ENCODE assay signal across 8 cellular contexts in the genomic region with DNA sequence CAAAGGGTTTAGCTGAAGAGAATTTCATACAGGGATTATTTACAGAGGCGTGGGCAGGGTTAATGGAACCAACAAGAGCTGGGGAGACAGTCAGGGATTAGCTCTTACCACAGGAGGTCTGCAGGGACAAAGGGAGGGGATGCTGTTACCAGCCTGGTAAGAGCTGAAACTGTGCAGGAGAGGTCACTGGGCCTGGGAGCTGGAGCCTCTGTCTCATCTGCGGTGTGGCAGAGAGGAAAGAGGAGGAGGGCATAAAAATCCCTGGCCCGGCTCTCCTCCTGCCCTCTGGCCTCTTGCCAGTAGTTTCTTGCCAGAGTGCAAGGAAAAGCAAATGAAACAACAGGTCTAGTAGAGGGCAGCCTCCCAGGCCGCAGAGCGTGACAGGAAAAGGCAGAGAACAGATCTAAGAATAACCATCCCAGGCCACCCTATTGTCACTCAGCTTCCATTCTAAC. TPM values are rescaled to one million over a fixed set of nuclear protein-coding genes. Genes with fewer than 3 reads are reported as not detected.
DNase-seq lines count a peak whose midpoint lies in the region; ATAC-seq lines count a peak whose summit lies in the region.

No MANE protein-coding gene starts in this region.

- H3K4me1 Mint-ChIP-seq in natural killer cell treated with Interleukin-12 subunit alpha and Interleukin-12 subunit beta and Interleukin-15 and Interleukin-18, amount 100 ng/mL, for 72 hours (ENCODE audit: low read depth in 2 of 2) = peaks cover 19 to 22% of the 10 kb centered on the region in 2 donors

- DNase-seq in EH (ENCODE audit: low read depth) (peak; percentile 52), NCI-H2227 (lab: John Stamatoyannopoulos, UW; ENCODE audit: unreplicated experiment) (peak; percentile 84), ecto neural progenitor cell (ENCODE audit: low spot score) (peak; percentile 83), occipital lobe (lab: John Stamatoyannopoulos, UW) (peak; percentile 21), HCEC 1CT (no peak)
- DNase-seq in natural killer cell treated with Interleukin-12 subunit alpha and Interleukin-12 subunit beta and Interleukin-15 and Interleukin-18, amount 100 ng/mL, for 72 hours (ENCODE audit: low spot score) = no peak

- H3K36me3 Mint-ChIP-seq in natural killer cell treated with Interleukin-12 subunit alpha and Interleukin-12 subunit beta and Interleukin-15 and Interleukin-18, amount 100 ng/mL, for 72 hours = no peaks in the 10 kb centered on the region

- no peak for ATAC-seq in GM18517 (IDR thresholded peaks at IDR 0.05; ENCODE audit: unreplicated experiment)
- ATAC-seq in natural killer cell treated with Interleukin-12 subunit alpha and Interleukin-12 subunit beta and Interleukin-15 and Interleukin-18, amount 100 ng/mL, for 72 hours = no peak
- no peak for ATAC-seq in GM21381 (IDR thresholded peaks at IDR 0.05; ENCODE audit: unreplicated experiment)

- peak overlapping the region in 1 of 2 donors; percentile 34 for H3K27ac Mint-ChIP-seq in natural killer cell treated with Interleukin-12 subunit alpha and Interleukin-12 subunit beta and Interleukin-15 and Interleukin-18, amount 100 ng/mL, for 72 hours

- no peaks in the 10 kb centered on the region for H3K27me3 Mint-ChIP-seq in natural killer cell treated with Interleukin-12 subunit alpha and Interleukin-12 subunit beta and Interleukin-15 and Interleukin-18, amount 100 ng/mL, for 72 hours

- H3K4me3 Mint-ChIP-seq in natural killer cell treated with Interleukin-12 subunit alpha and Interleukin-12 subunit beta and Interleukin-15 and Interleukin-18, amount 100 ng/mL, for 72 hours = no peak overlapping the region

- H3K9me3 Mint-ChIP-seq in natural killer cell treated with Interleukin-12 subunit alpha and Interleukin-12 subunit beta and Interleukin-15 and Interleukin-18, amount 100 ng/mL, for 72 hours = no peaks in the 10 kb centered on the region

RNA-seq across cellular contexts. Expression of a gene that starts 18.9 kb away (rescaled TPM):
- total RNA-seq in occipital lobe = 15.6 TPM
- total RNA-seq in natural killer cell treated with Interleukin-12 subunit alpha and Interleukin-12 subunit beta and Interleukin-15 and Interleukin-18, amount 100 ng/mL, for 72 hours = 10 to 100 TPM; 61.3 to 76.3 TPM

RNA-seq across cellular contexts. Expression of a gene that starts 20.2 kb away (rescaled TPM):
- total RNA-seq in occipital lobe = 3.3 TPM
- total RNA-seq in natural killer cell treated with Interleukin-12 subunit alpha and Interleukin-12 subunit beta and Interleukin-15 and Interleukin-18, amount 100 ng/mL, for 72 hours = 10 to 100 TPM; 34.9 TPM

Comparison
In these comparisons a context has a peak if more than half of its experiments do, and no peak if none do; other contexts are left out.
1. DNase-seq: peak in EH (single experiment), NCI-H2227 (single experiment), ecto neural progenitor cell (single experiment) and occipital lobe (single experiment); none in HCEC 1CT (single experiment) and natural killer cell treated with Interleukin-12 subunit alpha and Interleukin-12 subunit beta and Interleukin-15 and Interleukin-18, amount 100 ng/mL, for 72 hours (single experiment).